ENCODE assay signal across 8 cellular contexts in the genomic region with DNA sequence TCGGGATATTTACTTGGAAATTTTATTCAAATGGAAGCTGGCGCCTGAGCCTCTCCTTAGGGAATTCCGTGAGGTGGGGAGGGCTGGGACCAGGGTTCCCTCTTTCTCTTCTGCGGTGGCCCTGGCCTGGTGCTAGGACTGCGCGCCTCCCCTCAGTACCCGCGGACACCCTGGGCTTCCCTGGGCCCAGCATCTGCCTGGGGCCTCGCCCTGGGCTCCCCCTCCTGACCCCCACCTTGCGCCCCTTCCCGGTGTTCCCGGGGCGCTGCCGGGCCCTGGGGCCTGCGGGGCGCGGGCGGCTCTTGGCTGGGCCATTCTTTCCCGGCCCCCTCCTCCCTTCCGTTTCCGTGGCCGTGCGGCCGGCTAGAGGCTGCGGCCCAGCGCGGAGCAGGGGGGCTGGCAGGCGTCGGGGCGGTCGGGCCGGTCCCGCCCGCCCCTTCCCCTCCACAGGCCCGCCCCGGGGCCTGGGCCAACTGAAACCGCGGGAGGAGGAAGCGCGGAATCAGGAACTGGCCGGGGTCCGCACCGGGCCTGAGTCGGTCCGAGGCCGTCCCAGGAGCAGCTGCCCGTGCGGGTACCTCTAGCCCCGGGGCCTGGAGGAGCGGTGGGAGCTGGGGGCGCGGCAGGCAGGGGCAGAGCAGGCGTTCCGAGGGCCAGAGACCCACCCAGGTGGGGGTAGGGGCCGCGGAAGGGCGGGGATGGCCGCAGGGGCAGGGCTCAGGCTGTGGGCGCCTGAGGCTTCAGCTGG.
DNase-seq lines count a peak whose midpoint lies in the region; ATAC-seq and TF ChIP-seq lines count a peak whose summit lies in the region.

A gene (plus strand): TSS at position 534 of the 748 bp plus-strand sequence. CDS start 542 bp downstream, outside the sequence.

- TF ChIP-seq CTCF in 22Rv1 (IDR thresholded peaks at IDR 0.05) (no peak), HFF-Myc (IDR thresholded peaks at IDR 0.05; ENCODE audit: low read depth, low read length, missing control alignments) (no peak)

- DNase-seq in HFF-Myc (ENCODE audit: extremely low read depth, low read depth) (no peak), astrocyte of the hippocampus (ENCODE audit: low read depth, low spot score) (peak; percentile 78), iPS-NIHi11 (ENCODE audit: low spot score) (peak; percentile 81), activated gamma-delta T cell treated with Interleukin-2 at 50 U/mL for 16 hours (no peak), NCI-H1417 treated with DMSO at 0.1 percent for 48 hours (lab: John Stamatoyannopoulos, UW) (no peak)

- ATAC-seq in GM21619 (IDR thresholded peaks at IDR 0.05; ENCODE audit: unreplicated experiment): no peak

- H3K27ac ChIP-seq in 22Rv1: peak within 1 kb of the TSS; percentile 12; the same call in 1 of the 2 replicates
- peak within 1 kb of the TSS; percentile 77 to 99 (median 93) for H3K27ac ChIP-seq in skin epidermis

- H3K4me3 ChIP-seq in HFF-Myc (replicated peaks; ENCODE audit: low read depth, low read length): peak within 1 kb of the TSS; percentile 31
- peak within 1 kb of the TSS; percentile 29 to 55 (median 42) for H3K4me3 ChIP-seq in skin epidermis

Comparison
In these comparisons a context has a peak if more than half of its experiments do, and no peak if none do; other contexts are left out.
1. DNase-seq: peak in astrocyte of the hippocampus (single experiment) and iPS-NIHi11 (single experiment); none in HFF-Myc (single experiment), activated gamma-delta T cell treated with Interleukin-2 at 50 U/mL for 16 hours (single experiment) and NCI-H1417 treated with DMSO at 0.1 percent for 48 hours (single experiment).